35 cellular contexts compared by ENCODE assay signal in the genomic region with DNA sequence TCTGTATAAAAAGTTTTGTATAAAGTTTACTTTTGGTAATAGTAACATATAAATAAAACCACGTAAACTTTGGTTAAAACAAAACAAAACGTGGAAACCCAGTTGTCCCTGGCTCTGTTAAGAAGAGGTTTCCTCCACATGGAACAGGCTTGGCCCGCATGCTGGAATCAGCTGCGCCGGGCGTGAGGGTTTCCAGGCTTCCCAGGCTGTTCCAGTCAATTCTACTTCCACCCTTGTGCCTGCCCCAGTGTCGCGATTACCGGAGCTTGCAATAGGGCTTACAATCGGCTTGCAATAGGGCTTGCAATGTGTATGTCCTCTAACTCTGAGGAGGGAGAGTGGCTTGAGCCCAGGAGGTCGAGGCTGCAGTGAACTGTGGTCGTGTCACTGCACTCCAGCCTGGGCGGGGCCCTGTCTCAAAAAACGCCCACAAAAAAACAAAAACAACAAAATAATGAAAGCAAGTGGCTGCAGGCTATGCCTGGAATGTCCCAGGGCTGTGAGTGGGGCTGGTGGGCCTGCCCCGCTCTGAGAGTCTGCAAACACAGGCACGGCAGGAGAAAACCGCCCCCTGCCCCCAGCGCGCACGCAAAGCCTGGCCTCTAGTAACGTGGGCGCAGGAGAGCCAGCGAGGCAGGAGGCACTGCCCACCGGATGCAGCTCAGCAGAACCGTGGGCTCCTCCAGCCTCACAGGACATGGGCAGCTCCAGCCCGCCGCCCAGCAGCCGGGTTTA. TPM values are rescaled to one million over a fixed set of nuclear protein-coding genes. Genes with fewer than 3 reads are reported as not detected.
DNase-seq lines count a peak whose midpoint lies in the region; ATAC-seq and TF ChIP-seq lines count a peak whose summit lies in the region.
"Had no signal": no experiment of that assay in that cellular context is flagged by ENCODE, and none has a peak within 500 bp of the region (broad histone marks: within the 10 kb centered on the region; RNA-seq: fewer than 3 reads in every experiment).

No MANE protein-coding gene starts in this region.

- no peak overlapping the region for H3K4me3 Mint-ChIP-seq in GM23338
- H3K4me3 Mint-ChIP-seq in nephron progenitor cell, result no peak overlapping the region
- H3K4me3 Mint-ChIP-seq: activated CD4-positive, alpha-beta T cell treated with anti-CD3 and anti-CD28 coated beads for 36 hours; activated CD8-positive, alpha-beta T cell treated with anti-CD3 and anti-CD28 coated beads for 36 hours; activated T-helper 17 cell treated with anti-CD3 and anti-CD28 coated beads, Interleukin-2, amount 50 U/mL, for 72 hours; CD4-positive, alpha-beta memory T cell; effector memory CD8-positive, alpha-beta T cell; HFFc6 had no signal

- DNase-seq in GM23338 (ENCODE audit: low spot score) (no peak), nephron progenitor cell (no peak), PC-9 (no peak), NCI-H69 (lab: John Stamatoyannopoulos, UW) (no peak), A673 (ENCODE audit: low spot score) (no peak), midbrain (lab: John Stamatoyannopoulos, UW) (no peak)
- DNase-seq: activated CD4-positive, alpha-beta T cell treated with anti-CD3 and anti-CD28 coated beads for 36 hours; activated CD8-positive, alpha-beta memory T cell treated with anti-CD3 and anti-CD28 coated beads, Interleukin-2, amount 50 U/mL, for 48 hours; activated CD8-positive, alpha-beta T cell treated with anti-CD3 and anti-CD28 coated beads for 36 hours; activated naive CD4-positive, alpha-beta T cell treated with anti-CD3 and anti-CD28 coated beads, Interleukin-2, amount 50 U/mL, for 16 hours; amniotic stem cell; CD4-positive, alpha-beta memory T cell; colonic mucosa; effector memory CD8-positive, alpha-beta T cell; erythroblast; GM23248; HFFc6; mesenchymal stem cell; NCI-H1092; NCI-H1694; NCI-H2171; NCI-H510A; PC-3; Right ventricle myocardium superior; stomach; thyroid gland had no signal

- intact Hi-C loops in PC-9 (cut with micrococcal nuclease; ENCODE audit: unreplicated experiment), result no loop called here
- intact Hi-C loops in A673 (cut with micrococcal nuclease; ENCODE audit: unreplicated experiment), result no loop called here

- H3K36me3 ChIP-seq in BLaER1 treated with 17β-estradiol and CSF1 and Interleukin-3, amounts not matched to agents 10 nM and 100 nM, result peaks cover 0 to 10% (median 0%) of the 10 kb centered on the region in 11 experiments; a peak in 6 of 22 replicates
- no peaks in the 10 kb centered on the region for H3K36me3 ChIP-seq in GM23338 (ENCODE audit: insufficient read depth)
- no peaks in the 10 kb centered on the region for H3K36me3 ChIP-seq in SU-DHL-6 (ENCODE audit: low read length)
- H3K36me3 ChIP-seq in PC-9 (ENCODE audit: low read depth), result no peaks in the 10 kb centered on the region
- H3K36me3 ChIP-seq in A673 (ENCODE audit: insufficient read depth, low read length, poor library complexity, severe bottlenecking), result peaks cover 10% of the 10 kb centered on the region
- H3K36me3 ChIP-seq: colonic mucosa, thyroid gland had no signal

- H3K27me3 Mint-ChIP-seq in GM23338 (ENCODE audit: insufficient read depth, low read depth, poor library complexity), result peaks cover 14% of the 10 kb centered on the region
- H3K27me3 Mint-ChIP-seq in nephron progenitor cell (ENCODE audit: low read depth, poor library complexity), result no peaks in the 10 kb centered on the region
- H3K27me3 Mint-ChIP-seq: activated CD4-positive, alpha-beta T cell treated with anti-CD3 and anti-CD28 coated beads for 36 hours; activated CD8-positive, alpha-beta T cell treated with anti-CD3 and anti-CD28 coated beads for 36 hours; activated T-helper 17 cell treated with anti-CD3 and anti-CD28 coated beads, Interleukin-2, amount 50 U/mL, for 72 hours; CD4-positive, alpha-beta memory T cell; effector memory CD8-positive, alpha-beta T cell had no signal

- no peaks in the 10 kb centered on the region for H3K9me3 Mint-ChIP-seq in GM23338
- H3K9me3 Mint-ChIP-seq in nephron progenitor cell, result no peaks in the 10 kb centered on the region
- H3K9me3 Mint-ChIP-seq: activated CD8-positive, alpha-beta T cell treated with anti-CD3 and anti-CD28 coated beads for 36 hours; activated T-helper 17 cell treated with anti-CD3 and anti-CD28 coated beads, Interleukin-2, amount 50 U/mL, for 72 hours; CD4-positive, alpha-beta memory T cell; effector memory CD8-positive, alpha-beta T cell; HFFc6 had no signal

- peak overlapping the region; percentile 73 to 91 (median 87) for H3K4me2 ChIP-seq in BLaER1 treated with 17β-estradiol and CSF1 and Interleukin-3, amounts not matched to agents 10 nM and 100 nM
- H3K4me2 ChIP-seq in GM23338 (no peak overlapping the region), SU-DHL-6 (ENCODE audit: low read depth, low read length, poor library complexity, severe bottlenecking) (peak overlapping the region; percentile 46), PC-9 (no peak overlapping the region)
- H3K4me2 ChIP-seq: smooth muscle cell had no signal

- H3K36me3 Mint-ChIP-seq in GM23338 (ENCODE audit: low read depth) (no peaks in the 10 kb centered on the region; the same call in 2 of the 3 replicates), nephron progenitor cell (ENCODE audit: low read depth) (no peaks in the 10 kb centered on the region)

- H4K20me1 ChIP-seq in BLaER1 treated with 17β-estradiol and CSF1 and Interleukin-3, amounts not matched to agents 10 nM and 100 nM, result peaks cover 0 to 42% (median 9%) of the 10 kb centered on the region in 11 experiments; a peak in 12 of 22 replicates
- H4K20me1 ChIP-seq in GM23338 (replicated peaks; ENCODE audit: insufficient read depth), result no peaks in the 10 kb centered on the region
- H4K20me1 ChIP-seq in SU-DHL-6 (ENCODE audit: low read depth, low read length), result no peaks in the 10 kb centered on the region
- peaks cover 5% of the 10 kb centered on the region; the same call in 1 of the 2 replicates for H4K20me1 ChIP-seq in PC-9 (ENCODE audit: insufficient read depth)

- TF ChIP-seq CTCF in GM23338 (conservative IDR thresholded peaks at IDR 0.05; ENCODE audit: low read depth in 2 of 2) (no peak), SU-DHL-6 (IDR thresholded peaks at IDR 0.05; ENCODE audit: insufficient read depth, low read length, poor library complexity, severe bottlenecking) (no peak), nephron progenitor cell (IDR thresholded peaks at IDR 0.05) (no peak), PC-9 (conservative IDR thresholded peaks at IDR 0.05) (no peak), A673 (conservative IDR thresholded peaks at IDR 0.05; ENCODE audit: low read depth, low read length) (no peak)

- H3K27ac Mint-ChIP-seq in GM23338 (no peak overlapping the region), nephron progenitor cell (peak overlapping the region; percentile 68)
- H3K27ac Mint-ChIP-seq: activated CD4-positive, alpha-beta T cell treated with anti-CD3 and anti-CD28 coated beads for 36 hours; activated CD8-positive, alpha-beta T cell treated with anti-CD3 and anti-CD28 coated beads for 36 hours; activated T-helper 17 cell treated with anti-CD3 and anti-CD28 coated beads, Interleukin-2, amount 50 U/mL, for 72 hours; effector memory CD8-positive, alpha-beta T cell; HFFc6 had no signal

- H2AFZ ChIP-seq in GM23338 (no peak overlapping the region), SU-DHL-6 (ENCODE audit: low read depth, low read length, severe bottlenecking) (no peak overlapping the region), PC-9 (no peak overlapping the region)
- H2AFZ ChIP-seq: GM23248 had no signal

- no TSS peak for BruUV-seq in PC-9 (replicated peaks; lab: Mats Ljungman, UMichigan)
- no TSS peak for BruUV-seq in A673 (replicated peaks; lab: Mats Ljungman, UMichigan)

- H3K9ac ChIP-seq in BLaER1 treated with 17β-estradiol and CSF1 and Interleukin-3, amounts not matched to agents 10 nM and 100 nM, result peak overlapping the region in 7 of 11 experiments; percentile 8 to 67 (median 55); a peak in 6 of 22 replicates
- peak overlapping the region; percentile 3; the same call in 1 of the 2 replicates for H3K9ac ChIP-seq in SU-DHL-6 (ENCODE audit: low read length)
- H3K9ac ChIP-seq: GM23248 had no signal

- no peaks in the 10 kb centered on the region for H3F3A ChIP-seq in GM23338 (replicated peaks; ENCODE audit: low read depth)
- peaks cover 33% of the 10 kb centered on the region for H3F3A ChIP-seq in SU-DHL-6 (ENCODE audit: insufficient read depth)
- H3F3A ChIP-seq in PC-9 (ENCODE audit: insufficient read depth, low read depth), result peaks cover 4% of the 10 kb centered on the region; the same call in 1 of the 2 replicates

- no peak for ATAC-seq in GM23338
- ATAC-seq: activated CD4-positive, alpha-beta T cell treated with anti-CD3 and anti-CD28 coated beads for 36 hours; activated CD8-positive, alpha-beta T cell treated with anti-CD3 and anti-CD28 coated beads for 36 hours; activated T-helper 17 cell treated with anti-CD3 and anti-CD28 coated beads, Interleukin-2, amount 50 U/mL, for 72 hours; effector memory CD8-positive, alpha-beta T cell; left lung; PC-3 had no signal

- no peaks in the 10 kb centered on the region for H3K9me3 ChIP-seq in BLaER1 treated with 17β-estradiol and CSF1 and Interleukin-3, amounts not matched to agents 10 nM and 100 nM (replicated peaks in 1 of 11)
- no peaks in the 10 kb centered on the region for H3K9me3 ChIP-seq in SU-DHL-6 (ENCODE audit: insufficient read depth, low read length)
- H3K9me3 ChIP-seq in PC-9 (ENCODE audit: insufficient read depth, low read depth), result no peaks in the 10 kb centered on the region
- no peaks in the 10 kb centered on the region for H3K9me3 ChIP-seq in A673 (ENCODE audit: low read depth, low read length, poor library complexity, severe bottlenecking)
- H3K9me3 ChIP-seq: breast epithelium, colonic mucosa, left lung, right atrium auricular region, stomach, thyroid gland had no signal

- peak overlapping the region in 1 of 10 experiments; percentile 33; a peak in 3 of 20 replicates for H3K4me3 ChIP-seq in BLaER1 treated with 17β-estradiol and CSF1 and Interleukin-3, amounts not matched to agents 10 nM and 100 nM
- H3K4me3 ChIP-seq in GM23338, result no peak overlapping the region
- no peak overlapping the region for H3K4me3 ChIP-seq in SU-DHL-6 (ENCODE audit: insufficient read depth, low read length, poor library complexity, severe bottlenecking)
- no peak overlapping the region for H3K4me3 ChIP-seq in PC-9
- H3K4me3 ChIP-seq in A673 (ENCODE audit: low read depth, low read length, poor library complexity, severe bottlenecking), result no peak overlapping the region
- H3K4me3 ChIP-seq: breast epithelium, colonic mucosa, GM23248, left lung, right atrium auricular region, smooth muscle cell, stomach, thyroid gland had no signal

- H3K79me2 ChIP-seq in GM23338 (replicated peaks; ENCODE audit: insufficient read depth) (no peaks in the 10 kb centered on the region), SU-DHL-6 (ENCODE audit: insufficient read depth, low read length) (no peaks in the 10 kb centered on the region), PC-9 (ENCODE audit: low read depth) (no peaks in the 10 kb centered on the region)

- H3K4me1 ChIP-seq in BLaER1 treated with 17β-estradiol and CSF1 and Interleukin-3, amounts not matched to agents 10 nM and 100 nM, result peaks cover 49 to 79% (median 76%) of the 10 kb centered on the region in 10 experiments
- H3K4me1 ChIP-seq in GM23338 (ENCODE audit: insufficient read depth), result no peaks in the 10 kb centered on the region
- no peaks in the 10 kb centered on the region for H3K4me1 ChIP-seq in PC-9 (replicated peaks; ENCODE audit: insufficient read depth)
- no peaks in the 10 kb centered on the region for H3K4me1 ChIP-seq in A673 (ENCODE audit: insufficient read depth, low read length, poor library complexity, severe bottlenecking)
- H3K4me1 ChIP-seq: breast epithelium, colonic mucosa, left lung, right atrium auricular region, stomach, thyroid gland had no signal

- CTCF ChIA-PET in PC-9 (lab: Charles Lee) (no interaction called here), A673 (lab: Charles Lee) (no interaction called here)

- H3K9me2 ChIP-seq in GM23338 (ENCODE audit: insufficient read depth), result no peaks in the 10 kb centered on the region
- no peaks in the 10 kb centered on the region for H3K9me2 ChIP-seq in SU-DHL-6 (replicated peaks; ENCODE audit: insufficient read depth, low read length)
- H3K9me2 ChIP-seq in PC-9 (ENCODE audit: insufficient read depth), result no peaks in the 10 kb centered on the region

- POLR2A ChIA-PET in PC-9 (lab: Charles Lee; ENCODE audit: unreplicated experiment), result no interaction called here
- POLR2A ChIA-PET in A673 (lab: Charles Lee; ENCODE audit: low non-redundant PET), result no interaction called here

- H3K27me3 ChIP-seq in BLaER1 treated with 17β-estradiol and CSF1 and Interleukin-3, amounts not matched to agents 10 nM and 100 nM, result peaks cover 7 to 42% (median 18%) of the 10 kb centered on the region in 11 experiments; a peak in 15 of 22 replicates
- H3K27me3 ChIP-seq in GM23338 (ENCODE audit: insufficient read depth) (no peaks in the 10 kb centered on the region), SU-DHL-6 (ENCODE audit: low read length) (no peaks in the 10 kb centered on the region), PC-9 (ENCODE audit: insufficient read depth, low read depth) (no peaks in the 10 kb centered on the region), A673 (replicated peaks; ENCODE audit: insufficient read depth, low read depth, low read length, poor library complexity) (no peaks in the 10 kb centered on the region)
- H3K27me3 ChIP-seq: breast epithelium, colonic mucosa, left lung, right atrium auricular region, stomach, thyroid gland had no signal

- H3K27ac ChIP-seq in BLaER1 treated with 17β-estradiol and CSF1 and Interleukin-3, amounts not matched to agents 10 nM and 100 nM, result peak overlapping the region in 5 of 11 experiments; percentile 14 to 65 (median 44); a peak in 9 of 22 replicates
- 0 out of 2 replicates have a peak overlapping the region, but pooled peaks have one; percentile 45 for H3K27ac ChIP-seq in GM23338 (ENCODE audit: low read depth)
- peak overlapping the region; percentile 91 for H3K27ac ChIP-seq in SU-DHL-6 (ENCODE audit: low read depth, low read length)
- no peak overlapping the region for H3K27ac ChIP-seq in PC-9
- no peak overlapping the region for H3K27ac ChIP-seq in A673 (ENCODE audit: low read depth, low read length, poor library complexity, severe bottlenecking)
- H3K27ac ChIP-seq: breast epithelium, colonic mucosa, GM23248, left lung, right atrium auricular region, stomach, thyroid gland had no signal

- H3K4me1 Mint-ChIP-seq in GM23338 (0 out of 3 replicates have a peak, but pooled peaks cover 2% of the 10 kb centered on the region), nephron progenitor cell (peaks cover 45% of the 10 kb centered on the region)
- H3K4me1 Mint-ChIP-seq: activated CD4-positive, alpha-beta T cell treated with anti-CD3 and anti-CD28 coated beads for 36 hours; activated T-helper 17 cell treated with anti-CD3 and anti-CD28 coated beads, Interleukin-2, amount 50 U/mL, for 72 hours; CD4-positive, alpha-beta memory T cell had no signal

RNA-seq across cellular contexts. Expression of a gene that starts 16.3 kb away (rescaled TPM):
- total RNA-seq in GM23338 (2014; rRNA removed; shearing (Covaris generic)), result not detected in 2 replicates
- polyA plus RNA-seq in GM23338 (2016; fragmentation: Nextera tagmentation; extraction: Ambion mirVana), result not detected in 2 replicates
- 0.63 TPM in 1 of 2 replicates, not detected in the other for total RNA-seq in PC-9 (2021)
- not detected in 2 replicates for total RNA-seq in A673 (2021)
- total RNA-seq: activated CD4-positive, alpha-beta T cell treated with anti-CD3 and anti-CD28 coated beads for 36 hours; activated CD8-positive, alpha-beta T cell treated with anti-CD3 and anti-CD28 coated beads for 36 hours; activated T-helper 17 cell treated with anti-CD3 and anti-CD28 coated beads, Interleukin-2, amount 50 U/mL, for 72 hours; breast epithelium; CD4-positive, alpha-beta memory T cell; Daoy; GM23248; left lung; PC-3; right atrium auricular region; Right ventricle myocardium superior; smooth muscle cell; T-helper 2 cell treated with Interferon-gamma antibody and Interleukin-4, amounts not matched to agents 100 ng/mL and 5 ng/mL, for 36 hours; thyroid gland had no signal
- polyA plus RNA-seq: CD4-positive, alpha-beta memory T cell; GM23248; smooth muscle cell had no signal

RNA-seq across cellular contexts. Expression of a gene that starts 24.0 kb away (rescaled TPM):
- total RNA-seq in GM23338 (2014; rRNA removed; shearing (Covaris generic)), result 6.2 and 11.7 TPM in 2 replicates
- 12.6 and 13.9 TPM in 2 replicates for polyA plus RNA-seq in GM23338 (2016; fragmentation: Nextera tagmentation; extraction: Ambion mirVana)
- total RNA-seq in PC-9 (2021), result 28.9 and 29.3 TPM in 2 replicates
- 17.6 and 18.8 TPM in 2 replicates for total RNA-seq in A673 (2021)

RNA-seq across cellular contexts. Expression of a gene that starts 44.8 kb away (rescaled TPM):
- 4.3 and 9.6 TPM in 2 replicates for total RNA-seq in GM23338 (2014; rRNA removed; shearing (Covaris generic))
- 1.9 and 2.2 TPM in 2 replicates for polyA plus RNA-seq in GM23338 (2016; fragmentation: Nextera tagmentation; extraction: Ambion mirVana)
- total RNA-seq in PC-9 (2021), result 73.9 and 102 TPM in 2 replicates
- 16.4 and 18.6 TPM in 2 replicates for total RNA-seq in A673 (2021)

RNA-seq across cellular contexts. Expression of a gene that starts 45.0 kb away (rescaled TPM):
- 0.16 and 0.28 TPM in 2 replicates for total RNA-seq in GM23338 (2014; rRNA removed; shearing (Covaris generic))
- polyA plus RNA-seq in GM23338 (2016; fragmentation: Nextera tagmentation; extraction: Ambion mirVana), result 0.37 TPM in 1 of 2 replicates, not detected in the other
- total RNA-seq in PC-9 (2021) (3.4 and 4.3 TPM in 2 replicates), A673 (2021) (0.95 and 2.4 TPM in 2 replicates)

Comparison
In these comparisons a context has a peak if more than half of its experiments do, and no peak if none do; other contexts are left out.
1. H3K27ac ChIP-seq: peak in GM23338 (single experiment) and SU-DHL-6 (single experiment); none in PC-9 (single experiment) and A673 (single experiment).
2. H3K4me2 ChIP-seq: peak in BLaER1 treated with 17β-estradiol and CSF1 and Interleukin-3, amounts not matched to agents 10 nM and 100 nM (11 of 11) and SU-DHL-6 (single experiment); none in GM23338 (single experiment) and PC-9 (single experiment).